In genomic region chr4:25560605-25561004, GRCh38 we compare ENCODE assay signal across 23 cellular contexts.
"Had no signal": no experiment of that assay in that cellular context is flagged by ENCODE, and none has a peak within 500 bp of the region (broad histone marks: within the 10 kb centered on the region; RNA-seq: fewer than 3 reads in every experiment).

No MANE protein-coding gene starts in this region.

- H3K4me3 ChIP-seq: dorsolateral prefrontal cortex, heart left ventricle, lung, prostate gland, right lobe of liver, spleen, uterus had no signal

- H3K27ac ChIP-seq: dorsolateral prefrontal cortex, heart left ventricle, parathyroid adenoma, prostate gland, right lobe of liver, spleen, uterus had no signal

- H3K9ac ChIP-seq: parathyroid adenoma had no signal

- FAIRE-seq: frontal cortex, islet of Langerhans had no signal

- H3K9me3 ChIP-seq: heart left ventricle, prostate gland, right lobe of liver, spleen, uterus had no signal

- DNase-seq: cortex of kidney; dorsolateral prefrontal cortex; effector CD8-positive, alpha-beta T cell; heart left ventricle; hippocampal formation; kidney glomerular epithelial cell; mesenchymal stem cell; midbrain; naive B cell; nephron progenitor cell; retina; right lobe of liver; spleen; stimulated activated CD4-positive, alpha-beta T cell treated with anti-CD3 and anti-CD28 coated beads, Interleukin-15, amount 100 ng/mL, for 24 hours; stimulated activated CD4-positive, alpha-beta T cell treated with anti-CD3 and anti-CD28 coated beads, Interleukin-1b, Interleukin-23, amount 100 ng/mL, for 48 hours; stimulated activated CD4-positive, alpha-beta T cell treated with anti-CD3 and anti-CD28 coated beads, Interleukin-4, amount 100 ng/mL, for 4 hours; stimulated activated naive B cell treated with anti-CD40 and anti-IgM and Interleukin-4, amounts not matched to agents 10 μg/mL and 1 μg/mL and 100 μg/mL, for 72 hours; uterus had no signal

- H2AFZ ChIP-seq: parathyroid adenoma had no signal

- H3K36me3 ChIP-seq: heart left ventricle, prostate gland, right lobe of liver, spleen, uterus had no signal

- H3K79me2 ChIP-seq: parathyroid adenoma had no signal

- H3K27me3 ChIP-seq: dorsolateral prefrontal cortex, right lobe of liver, uterus had no signal

- H3K4me1 ChIP-seq: heart left ventricle, parathyroid adenoma, prostate gland, right lobe of liver, spleen, uterus had no signal

- ATAC-seq: heart left ventricle; right lobe of liver; stimulated activated naive B cell treated with anti-CD40 and anti-IgM and Interleukin-4, amounts not matched to agents 10 μg/mL and 1 μg/mL and 100 μg/mL, for 72 hours had no signal
